7 cellular contexts compared by ENCODE assay signal in the genomic region with DNA sequence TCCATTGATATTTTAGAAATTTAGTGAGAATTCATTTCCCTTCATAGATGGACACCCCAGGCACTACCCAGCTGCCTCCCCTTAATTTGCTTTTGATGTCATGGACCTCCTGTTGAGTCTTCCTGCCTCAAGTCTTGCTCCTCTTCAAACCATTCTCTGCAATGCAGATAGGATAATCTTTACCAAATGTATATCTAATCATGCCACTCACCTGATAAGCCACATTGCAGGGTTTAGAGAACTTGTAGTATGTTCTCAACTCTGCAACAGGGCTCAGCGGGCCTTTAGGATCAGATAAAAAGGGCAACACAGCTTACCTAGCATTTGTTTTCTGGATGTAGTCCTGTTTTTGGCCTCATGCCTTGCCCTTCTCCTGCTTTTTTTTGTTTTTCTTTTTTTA.
"Had no signal": no experiment of that assay in that cellular context is flagged by ENCODE, and none has a peak within 500 bp of the region (broad histone marks: within the 10 kb centered on the region; RNA-seq: fewer than 3 reads in every experiment).

No MANE protein-coding gene starts in this region.

- H3K9ac ChIP-seq: KMS-11 had no signal

- ATAC-seq: HepG2, K562 had no signal

- H3K4me2 ChIP-seq: KMS-11 had no signal

- DNase-seq: IMR-90, KBM-7, KG1 had no signal

- H3K27ac ChIP-seq: HL-60, KMS-11 had no signal

- H3K4me3 ChIP-seq: K562 had no signal
